ENCODE assay signal across 31 cellular contexts in the genomic region with DNA sequence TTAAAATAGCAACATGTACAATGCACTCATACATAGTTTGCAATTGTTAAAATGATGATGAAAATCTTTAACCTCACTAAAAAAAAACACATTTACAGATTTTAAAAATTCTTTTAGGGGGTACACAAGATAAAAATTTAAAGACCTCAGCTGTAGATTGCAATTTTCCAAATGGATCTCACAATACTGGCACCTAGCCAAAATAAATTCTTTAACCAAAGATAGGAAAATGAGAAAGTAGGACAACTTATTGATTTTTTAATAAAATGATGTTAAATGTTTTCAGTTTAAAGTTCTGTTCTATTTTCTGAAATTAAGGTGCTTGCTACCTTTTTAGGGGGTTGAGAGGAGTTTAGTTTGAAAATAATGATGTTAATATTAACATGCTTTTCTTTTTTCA.
"Had no signal": no experiment of that assay in that cellular context is flagged by ENCODE, and none has a peak within 500 bp of the region (broad histone marks: within the 10 kb centered on the region; RNA-seq: fewer than 3 reads in every experiment).

No MANE protein-coding gene starts in this region.

- ATAC-seq: activated CD4-positive, alpha-beta T cell treated with anti-CD3 and anti-CD28 coated beads for 36 hours; activated naive CD4-positive, alpha-beta T cell treated with anti-CD3 and anti-CD28 coated beads, Interleukin-2, amount 50 U/mL, for 72 hours; activated T-cell treated with anti-CD3 and anti-CD28 coated beads, Interleukin-2, amount 50 U/mL, for 72 hours; esophagus mucosa; heart left ventricle had no signal

- H3K9me3 Mint-ChIP-seq: activated B cell treated with CpG ODN at 0.5 μM for 24 hours; activated CD4-positive, alpha-beta memory T cell treated with anti-CD3 and anti-CD28 coated beads, Interleukin-2, amount 10 ng/mL, durations not matched to agents 7 days and 5 days; activated CD4-positive, alpha-beta T cell treated with anti-CD3 and anti-CD28 coated beads, Interleukin-2, amount 10 ng/mL, durations not matched to agents 7 days and 5 days; activated naive CD4-positive, alpha-beta T cell treated with anti-CD3 and anti-CD28 coated beads, Interleukin-2, amount 10 ng/mL, durations not matched to agents 7 days and 5 days; activated naive CD4-positive, alpha-beta T cell treated with anti-CD3 and anti-CD28 coated beads, Interleukin-2, amount 50 U/mL, for 72 hours; activated naive CD8-positive, alpha-beta T cell treated with anti-CD3 and anti-CD28 coated beads, Interleukin-2, amount 10 ng/mL, durations not matched to agents 7 days and 5 days; activated T-cell treated with anti-CD3 and anti-CD28 coated beads, Interleukin-2, amount 50 U/mL, for 24 hours; activated T-cell treated with anti-CD3 and anti-CD28 coated beads, Interleukin-2, amount 50 U/mL, for 72 hours; central memory CD8-positive, alpha-beta T cell; dendritic cell treated with granulocyte-macrophage colony-stimulating factor and Interleukin-4, amounts not matched to agents 40 ng/mL and 50 ng/mL, for 4 days; endodermal cell had no signal

- H3K9me3 ChIP-seq: heart left ventricle had no signal

- H3K4me3 Mint-ChIP-seq: activated B cell treated with CpG ODN at 0.5 μM for 24 hours; activated CD4-positive, alpha-beta memory T cell treated with anti-CD3 and anti-CD28 coated beads, Interleukin-2, amount 10 ng/mL, durations not matched to agents 7 days and 5 days; activated CD4-positive, alpha-beta T cell treated with anti-CD3 and anti-CD28 coated beads for 36 hours; activated CD4-positive, alpha-beta T cell treated with anti-CD3 and anti-CD28 coated beads, Interleukin-2, amount 10 ng/mL, durations not matched to agents 7 days and 5 days; activated naive CD4-positive, alpha-beta T cell treated with anti-CD3 and anti-CD28 coated beads, Interleukin-2, amount 10 ng/mL, durations not matched to agents 7 days and 5 days; activated naive CD8-positive, alpha-beta T cell treated with anti-CD3 and anti-CD28 coated beads, Interleukin-2, amount 10 ng/mL, durations not matched to agents 7 days and 5 days; activated T-cell treated with anti-CD3 and anti-CD28 coated beads, Interleukin-2, amount 50 U/mL, for 24 hours; activated T-cell treated with anti-CD3 and anti-CD28 coated beads, Interleukin-2, amount 50 U/mL, for 72 hours; central memory CD8-positive, alpha-beta T cell; dendritic cell treated with granulocyte-macrophage colony-stimulating factor and Interleukin-4, amounts not matched to agents 40 ng/mL and 50 ng/mL, for 4 days; endodermal cell had no signal

- H3K27me3 ChIP-seq: brain microvascular endothelial cell, dorsolateral prefrontal cortex, heart left ventricle had no signal

- DNase-seq: activated B cell treated with CpG ODN at 0.5 μM for 24 hours; activated CD4-positive, alpha-beta memory T cell treated with anti-CD3 and anti-CD28 coated beads, Interleukin-2, amount 10 ng/mL, durations not matched to agents 7 days and 5 days; activated CD4-positive, alpha-beta T cell treated with anti-CD3 and anti-CD28 coated beads for 36 hours; activated CD4-positive, alpha-beta T cell treated with anti-CD3 and anti-CD28 coated beads, Interleukin-2, amount 10 ng/mL, durations not matched to agents 7 days and 5 days; activated CD4-positive, alpha-beta T cell treated with anti-CD3 and anti-CD28 coated beads, Interleukin-2, amount 50 U/mL, for 4 hours; activated CD4-positive, CD25-positive, alpha-beta regulatory T cell treated with anti-CD3 and anti-CD28 coated beads, Interleukin-2, amount 50 U/mL, for 72 hours; activated CD8-positive, alpha-beta memory T cell treated with anti-CD3 and anti-CD28 coated beads, Interleukin-2, amount 50 U/mL, for 48 hours; activated gamma-delta T cell; activated naive CD4-positive, alpha-beta T cell; activated naive CD4-positive, alpha-beta T cell treated with anti-CD3 and anti-CD28 coated beads, Interleukin-2, amount 10 ng/mL, durations not matched to agents 7 days and 5 days; activated naive CD8-positive, alpha-beta T cell treated with anti-CD3 and anti-CD28 coated beads, Interleukin-2, amount 10 ng/mL, durations not matched to agents 7 days and 5 days; activated T-cell treated with anti-CD3 and anti-CD28 coated beads for 4 hours; activated T-cell treated with anti-CD3 and anti-CD28 coated beads, Interleukin-2, amount 50 U/mL, for 24 hours; activated T-cell treated with anti-CD3 and anti-CD28 coated beads, Interleukin-2, amount 50 U/mL, for 72 hours; amniotic stem cell; anterior cingulate cortex; brain microvascular endothelial cell; dorsolateral prefrontal cortex; effector memory CD4-positive, alpha-beta T cell; endodermal cell; foreskin fibroblast; heart left ventricle; T-helper 2 cell had no signal

- H3K4me1 Mint-ChIP-seq: activated B cell treated with CpG ODN at 0.5 μM for 24 hours had no signal

- H3K27ac ChIP-seq: brain microvascular endothelial cell, coronary artery, dorsolateral prefrontal cortex, heart left ventricle had no signal

- H3K27me3 Mint-ChIP-seq: dendritic cell treated with granulocyte-macrophage colony-stimulating factor and Interleukin-4, amounts not matched to agents 40 ng/mL and 50 ng/mL, for 4 days had no signal

- FAIRE-seq: astrocyte, bronchial epithelial cell, frontal cortex had no signal

- H3K27ac Mint-ChIP-seq: activated B cell treated with CpG ODN at 0.5 μM for 24 hours; activated CD4-positive, alpha-beta memory T cell treated with anti-CD3 and anti-CD28 coated beads, Interleukin-2, amount 10 ng/mL, durations not matched to agents 7 days and 5 days; activated CD4-positive, alpha-beta T cell treated with anti-CD3 and anti-CD28 coated beads for 36 hours; activated CD4-positive, alpha-beta T cell treated with anti-CD3 and anti-CD28 coated beads, Interleukin-2, amount 10 ng/mL, durations not matched to agents 7 days and 5 days; activated naive CD4-positive, alpha-beta T cell treated with anti-CD3 and anti-CD28 coated beads, Interleukin-2, amount 10 ng/mL, durations not matched to agents 7 days and 5 days; activated naive CD4-positive, alpha-beta T cell treated with anti-CD3 and anti-CD28 coated beads, Interleukin-2, amount 50 U/mL, for 72 hours; activated naive CD8-positive, alpha-beta T cell treated with anti-CD3 and anti-CD28 coated beads, Interleukin-2, amount 10 ng/mL, durations not matched to agents 7 days and 5 days; activated T-cell treated with anti-CD3 and anti-CD28 coated beads, Interleukin-2, amount 50 U/mL, for 24 hours; activated T-cell treated with anti-CD3 and anti-CD28 coated beads, Interleukin-2, amount 50 U/mL, for 72 hours; dendritic cell treated with granulocyte-macrophage colony-stimulating factor and Interleukin-4, amounts not matched to agents 40 ng/mL and 50 ng/mL, for 4 days; endodermal cell had no signal

- H3K4me3 ChIP-seq: coronary artery, dorsolateral prefrontal cortex, heart left ventricle had no signal

- H3K36me3 Mint-ChIP-seq: activated naive CD4-positive, alpha-beta T cell treated with anti-CD3 and anti-CD28 coated beads, Interleukin-2, amount 10 ng/mL, durations not matched to agents 7 days and 5 days; activated naive CD4-positive, alpha-beta T cell treated with anti-CD3 and anti-CD28 coated beads, Interleukin-2, amount 50 U/mL, for 72 hours; activated naive CD8-positive, alpha-beta T cell treated with anti-CD3 and anti-CD28 coated beads, Interleukin-2, amount 10 ng/mL, durations not matched to agents 7 days and 5 days had no signal

- H3K36me3 ChIP-seq: brain microvascular endothelial cell, heart left ventricle had no signal
